In genomic region chr6:56787209-56787608, GRCh38 we compare ENCODE assay signal across 23 cellular contexts.
"Had no signal": no experiment of that assay in that cellular context is flagged by ENCODE, and none has a peak within 500 bp of the region (broad histone marks: within the 10 kb centered on the region; RNA-seq: fewer than 3 reads in every experiment).

No MANE protein-coding gene starts in this region.

- H3K27ac ChIP-seq: body of pancreas, SJSA1 had no signal

- H3K9me3 ChIP-seq: body of pancreas, SJSA1 had no signal

- H3K27ac Mint-ChIP-seq: activated naive CD4-positive, alpha-beta T cell treated with anti-CD3 and anti-CD28 coated beads, Interleukin-2, amount 10 ng/mL, durations not matched to agents 7 days and 5 days; activated naive CD8-positive, alpha-beta T cell treated with anti-CD3 and anti-CD28 coated beads for 36 hours; activated T-helper 17 cell treated with anti-CD3 and anti-CD28 coated beads, Interleukin-2, amount 50 U/mL, for 72 hours; T-helper 1 cell treated with Interleukin-12 subunit alpha and Interleukin-12 subunit beta and Interleukin-4 antibody, amounts not matched to agents 30 μg/mL and 1 μg/mL, for 36 hours; WTC11 had no signal

- H3K4me1 Mint-ChIP-seq: activated naive CD4-positive, alpha-beta T cell treated with anti-CD3 and anti-CD28 coated beads, Interleukin-2, amount 10 ng/mL, durations not matched to agents 7 days and 5 days; activated naive CD8-positive, alpha-beta T cell treated with anti-CD3 and anti-CD28 coated beads for 36 hours; activated T-helper 17 cell treated with anti-CD3 and anti-CD28 coated beads, Interleukin-2, amount 50 U/mL, for 72 hours had no signal

- H3K27me3 ChIP-seq: body of pancreas, SJSA1 had no signal

- H3K4me1 ChIP-seq: body of pancreas, SJSA1 had no signal

- FAIRE-seq: RCC 7860 had no signal

- H3K4me3 ChIP-seq: body of pancreas, SJSA1 had no signal

- ATAC-seq: activated T-helper 17 cell treated with anti-CD3 and anti-CD28 coated beads, Interleukin-2, amount 50 U/mL, for 72 hours; body of pancreas; SK-N-SH treated with all-trans-retinoic acid at 6 μM for 48 hours; WTC11 had no signal

- H3K9me3 Mint-ChIP-seq: activated naive CD4-positive, alpha-beta T cell treated with anti-CD3 and anti-CD28 coated beads, Interleukin-2, amount 10 ng/mL, durations not matched to agents 7 days and 5 days had no signal

- DNase-seq: activated CD4-positive, alpha-beta T cell treated with anti-CD3 and anti-CD28 coated beads for 48 hours; activated CD4-positive, alpha-beta T cell treated with anti-CD3 and anti-CD28 coated beads, Interleukin-2, amount 50 U/mL, for 48 hours; activated CD4-positive, CD25-positive, alpha-beta regulatory T cell treated with anti-CD3 and anti-CD28 coated beads, Interleukin-2, amount 50 U/mL, for 72 hours; activated gamma-delta T cell; activated naive CD4-positive, alpha-beta T cell treated with anti-CD3 and anti-CD28 coated beads, Interleukin-2, amount 10 ng/mL, durations not matched to agents 7 days and 5 days; activated naive CD8-positive, alpha-beta T cell treated with anti-CD3 and anti-CD28 coated beads for 36 hours; activated T-cell treated with anti-CD3 and anti-CD28 coated beads, Interleukin-2, amount 50 U/mL, for 48 hours; anterior cingulate cortex; body of pancreas; Kasumi-1; KBM-7; NCI-H1105 treated with DMSO at 0.1 percent for 48 hours; NCI-H1436 treated with DMSO at 0.1 percent for 48 hours; NCI-H187; NCI-H2081; NCI-H524; SHP77 had no signal

- H3K4me3 Mint-ChIP-seq: activated naive CD4-positive, alpha-beta T cell treated with anti-CD3 and anti-CD28 coated beads, Interleukin-2, amount 10 ng/mL, durations not matched to agents 7 days and 5 days; activated naive CD8-positive, alpha-beta T cell treated with anti-CD3 and anti-CD28 coated beads for 36 hours; activated T-helper 17 cell treated with anti-CD3 and anti-CD28 coated beads, Interleukin-2, amount 50 U/mL, for 72 hours; T-helper 1 cell treated with Interleukin-12 subunit alpha and Interleukin-12 subunit beta and Interleukin-4 antibody, amounts not matched to agents 30 μg/mL and 1 μg/mL, for 36 hours; WTC11 had no signal

- H3K27me3 Mint-ChIP-seq: activated naive CD4-positive, alpha-beta T cell treated with anti-CD3 and anti-CD28 coated beads, Interleukin-2, amount 10 ng/mL, durations not matched to agents 7 days and 5 days had no signal

- H3K36me3 Mint-ChIP-seq: activated naive CD4-positive, alpha-beta T cell treated with anti-CD3 and anti-CD28 coated beads, Interleukin-2, amount 10 ng/mL, durations not matched to agents 7 days and 5 days; activated naive CD8-positive, alpha-beta T cell treated with anti-CD3 and anti-CD28 coated beads for 36 hours had no signal
